In genomic region chr21:37047079-37047478, GRCh38 we compare ENCODE assay signal across 20 cellular contexts. TPM values are rescaled to one million over a fixed set of nuclear protein-coding genes. Genes with fewer than 3 reads are reported as not detected.
DNase-seq lines count a peak whose midpoint lies in the region; ATAC-seq, FAIRE-seq and TF ChIP-seq lines count a peak whose summit lies in the region.
"Had no signal": no experiment of that assay in that cellular context is flagged by ENCODE, and none has a peak within 500 bp of the region (broad histone marks: within the 10 kb centered on the region; RNA-seq: fewer than 3 reads in every experiment).

No MANE protein-coding gene starts in this region.

- FAIRE-seq in kidney (lab: Jason Lieb, UNC): no peak
- FAIRE-seq: GM18507 had no signal

- no peak overlapping the region for H3K27ac Mint-ChIP-seq in WTC11
- H3K27ac Mint-ChIP-seq: activated CD4-positive, alpha-beta memory T cell treated with anti-CD3 and anti-CD28 coated beads, Interleukin-2, amount 10 ng/mL, durations not matched to agents 7 days and 5 days; activated T-cell treated with anti-CD3 and anti-CD28 coated beads, Interleukin-2, amount 50 U/mL, for 72 hours; dendritic cell treated with granulocyte-macrophage colony-stimulating factor and Interleukin-4, amounts not matched to agents 40 ng/mL and 50 ng/mL, for 4 days; natural killer cell; T-helper 1 cell treated with Interleukin-12 subunit alpha and Interleukin-12 subunit beta and Interleukin-4 antibody, amounts not matched to agents 30 μg/mL and 1 μg/mL, for 36 hours had no signal

- intact Hi-C loops in kidney (cut with DNase I): no loop called here

- ATAC-seq in WTC11: no peak
- ATAC-seq: activated T-cell treated with anti-CD3 and anti-CD28 coated beads, Interleukin-2, amount 50 U/mL, for 72 hours; body of pancreas; natural killer cell had no signal

- peaks cover 31% of the 10 kb centered on the region for H3K4me1 Mint-ChIP-seq in WTC11

- H3K27ac ChIP-seq in mucosa of rectum (ENCODE audit: low read depth in 2 of 2, low read length in 2 of 2) (peak overlapping the region; percentile 83 to 87), kidney (ENCODE audit: low read depth in 2 of 2, low read length in 2 of 2) (no peak overlapping the region)
- H3K27ac ChIP-seq in effector memory CD4-positive, alpha-beta T cell (ENCODE audit: insufficient read depth, low read length, poor library complexity, severe bottlenecking): no peak overlapping the region
- H3K27ac ChIP-seq: body of pancreas, tibial nerve, WERI-Rb-1 had no signal

- H3K9ac ChIP-seq in mucosa of rectum (ENCODE audit: low read depth in 1 of 2, low read length in 2 of 2) (peak overlapping the region in 1 of 2 donors; percentile 56), kidney (ENCODE audit: low read length in 2 of 2) (no peak overlapping the region)

- CTCF ChIA-PET in WTC11 (lab: Charles Lee): interaction anchor here (0.6 to 2.3 kb wide), 4 partner anchors 37 to 517 kb away, joined by 3 to 7 read pairs (median 4); no protein-coding TSS in a partner anchor

- H3K4me1 ChIP-seq in mucosa of rectum (ENCODE audit: control insufficient read depth in 2 of 2, insufficient read depth in 2 of 2, low read length in 2 of 2) (peaks cover 6 to 13% of the 10 kb centered on the region in 2 donors), kidney (ENCODE audit: control insufficient read depth in 1 of 2, insufficient read depth in 1 of 2, low read depth in 1 of 2, low read length in 2 of 2) (no peaks in the 10 kb centered on the region)
- peaks cover 4% of the 10 kb centered on the region for H3K4me1 ChIP-seq in effector memory CD4-positive, alpha-beta T cell (ENCODE audit: control insufficient read depth, insufficient read depth, low read length, poor library complexity, severe bottlenecking)
- H3K4me1 ChIP-seq: body of pancreas, tibial nerve had no signal

- no peaks in the 10 kb centered on the region for H3K36me3 Mint-ChIP-seq in WTC11
- H3K36me3 Mint-ChIP-seq: natural killer cell had no signal

- no peak overlapping the region for H3K4me3 Mint-ChIP-seq in WTC11
- H3K4me3 Mint-ChIP-seq: activated CD4-positive, alpha-beta memory T cell treated with anti-CD3 and anti-CD28 coated beads, Interleukin-2, amount 10 ng/mL, durations not matched to agents 7 days and 5 days; activated naive CD8-positive, alpha-beta T cell; activated T-cell treated with anti-CD3 and anti-CD28 coated beads, Interleukin-2, amount 50 U/mL, for 72 hours; dendritic cell treated with granulocyte-macrophage colony-stimulating factor and Interleukin-4, amounts not matched to agents 40 ng/mL and 50 ng/mL, for 4 days; natural killer cell; T-helper 1 cell treated with Interleukin-12 subunit alpha and Interleukin-12 subunit beta and Interleukin-4 antibody, amounts not matched to agents 30 μg/mL and 1 μg/mL, for 36 hours had no signal

- H3K27me3 Mint-ChIP-seq in WTC11 (ENCODE audit: low read depth): peaks cover 89% of the 10 kb centered on the region
- H3K27me3 Mint-ChIP-seq: activated naive CD8-positive, alpha-beta T cell; dendritic cell treated with granulocyte-macrophage colony-stimulating factor and Interleukin-4, amounts not matched to agents 40 ng/mL and 50 ng/mL, for 4 days had no signal

- DNase-seq in DMS53 treated with DMSO at 0.1 percent for 48 hours (lab: John Stamatoyannopoulos, UW; ENCODE audit: unreplicated experiment) (peak; percentile 12), LoVo (ENCODE audit: low spot score) (peak; percentile 81), WTC11 (ENCODE audit: low spot score) (no peak), kidney (no peak), OCI-M1 (lab: John Stamatoyannopoulos, UW) (no peak)
- DNase-seq in effector memory CD4-positive, alpha-beta T cell: no peak
- DNase-seq: activated CD4-positive, alpha-beta memory T cell treated with anti-CD3 and anti-CD28 coated beads, Interleukin-2, amount 10 ng/mL, durations not matched to agents 7 days and 5 days; activated T-cell treated with anti-CD3 and anti-CD28 coated beads, Interleukin-2, amount 50 U/mL, for 72 hours; body of pancreas; DMS79; natural killer cell; SIG-M5; WERI-Rb-1 had no signal

- no peaks in the 10 kb centered on the region for H3K9me3 ChIP-seq in mucosa of rectum (ENCODE audit: control insufficient read depth in 2 of 2, low read length in 2 of 2)
- no peaks in the 10 kb centered on the region for H3K9me3 ChIP-seq in kidney (ENCODE audit: control insufficient read depth in 1 of 2, low read length in 2 of 2)
- no peaks in the 10 kb centered on the region for H3K9me3 ChIP-seq in effector memory CD4-positive, alpha-beta T cell (ENCODE audit: control insufficient read depth, low read length)
- H3K9me3 ChIP-seq: body of pancreas, tibial nerve had no signal

- peak overlapping the region in 1 of 2 donors; percentile 3 for H3K4me3 ChIP-seq in mucosa of rectum (ENCODE audit: low read length in 2 of 2)
- H3K4me3 ChIP-seq in kidney (ENCODE audit: low read length in 2 of 2): no peak overlapping the region
- H3K4me3 ChIP-seq in effector memory CD4-positive, alpha-beta T cell (ENCODE audit: insufficient read depth, low read depth, low read length, poor library complexity, severe bottlenecking): no peak overlapping the region
- H3K4me3 ChIP-seq: body of pancreas, lung, tibial nerve had no signal

- no peaks in the 10 kb centered on the region for H3K36me3 ChIP-seq in mucosa of rectum (ENCODE audit: control insufficient read depth in 2 of 2, insufficient read depth in 2 of 2, low read length in 2 of 2)
- H3K36me3 ChIP-seq in kidney (ENCODE audit: control insufficient read depth in 1 of 2, insufficient read depth in 2 of 2, low read length in 2 of 2): no peaks in the 10 kb centered on the region
- H3K36me3 ChIP-seq in effector memory CD4-positive, alpha-beta T cell (ENCODE audit: control insufficient read depth, insufficient read depth, low read length): no peaks in the 10 kb centered on the region
- H3K36me3 ChIP-seq: tibial nerve, WERI-Rb-1 had no signal

- no peaks in the 10 kb centered on the region for H3K27me3 ChIP-seq in mucosa of rectum (ENCODE audit: control insufficient read depth in 2 of 2, insufficient read depth in 2 of 2, low read length in 2 of 2)
- no peaks in the 10 kb centered on the region for H3K27me3 ChIP-seq in effector memory CD4-positive, alpha-beta T cell (replicated peaks; ENCODE audit: control insufficient read depth, insufficient read depth, low read length, poor library complexity, severe bottlenecking)
- H3K27me3 ChIP-seq: body of pancreas, tibial nerve had no signal

- POLR2A ChIA-PET in WTC11 (lab: Charles Lee): no interaction called here

- TF ChIP-seq CTCF in WTC11 (IDR thresholded peaks at IDR 0.05) (no peak), kidney (IDR thresholded peaks at IDR 0.05; ENCODE audit: borderline replicate concordance, extremely low read depth, insufficient read depth) (no peak)

- no peaks in the 10 kb centered on the region for H3K9me3 Mint-ChIP-seq in WTC11
- H3K9me3 Mint-ChIP-seq: activated CD4-positive, alpha-beta memory T cell treated with anti-CD3 and anti-CD28 coated beads, Interleukin-2, amount 10 ng/mL, durations not matched to agents 7 days and 5 days; activated T-cell treated with anti-CD3 and anti-CD28 coated beads, Interleukin-2, amount 50 U/mL, for 72 hours; dendritic cell treated with granulocyte-macrophage colony-stimulating factor and Interleukin-4, amounts not matched to agents 40 ng/mL and 50 ng/mL, for 4 days; natural killer cell; T-helper 1 cell treated with Interleukin-12 subunit alpha and Interleukin-12 subunit beta and Interleukin-4 antibody, amounts not matched to agents 30 μg/mL and 1 μg/mL, for 36 hours had no signal

TF ChIP-seq in WTC11, 78 proteins besides CTCF, POLR2A, EP300 and RAD21:
- TF ChIP-seq OVOL2 (CRISPR knock-in tag; IDR thresholded peaks at IDR 0.05; ENCODE audit: borderline replicate concordance) (no peak), ATF2 (CRISPR knock-in tag; IDR thresholded peaks at IDR 0.05; ENCODE audit: borderline replicate concordance, low read depth) (no peak), NFE2L1 (CRISPR knock-in tag; IDR thresholded peaks at IDR 0.05) (peak; percentile 68; the same call in 1 of the 2 replicates), CREM (CRISPR knock-in tag; IDR thresholded peaks at IDR 0.05) (no peak), ZNF219 (CRISPR knock-in tag; IDR thresholded peaks at IDR 0.05; ENCODE audit: borderline replicate concordance) (no peak)

RNA-seq across cellular contexts. Expression of gene PIGP, which starts 25.8 kb away (rescaled TPM):
- 10.9 to 17.0 TPM (median 16.2 TPM) in 3 replicates for total RNA-seq in WTC11 (2021)
- 23.7 TPM for total RNA-seq in kidney
- 49.2 TPM for polyA plus RNA-seq in kidney (ENCODE audit: insufficient read depth, low read depth, low replicate concordance)

RNA-seq across cellular contexts. Expression of gene TTC3, which starts 26.0 kb away (rescaled TPM):
- total RNA-seq in WTC11 (2021) (27.8 to 29.2 TPM (median 29.0 TPM) in 3 replicates), kidney (102 TPM)
- polyA plus RNA-seq in kidney (ENCODE audit: insufficient read depth, low read depth, low replicate concordance): 22.3 TPM

RNA-seq across cellular contexts. Expression of gene RIPPLY3, which starts 40.6 kb away (rescaled TPM):
- total RNA-seq in WTC11 (2021) (2.0 to 3.5 TPM (median 2.3 TPM) in 3 replicates), kidney (0.31 TPM)
- polyA plus RNA-seq in kidney (ENCODE audit: insufficient read depth, low read depth, low replicate concordance): 0.26 TPM
- total RNA-seq: activated CD4-positive, alpha-beta memory T cell treated with anti-CD3 and anti-CD28 coated beads, Interleukin-2, amount 10 ng/mL, durations not matched to agents 7 days and 5 days; body of pancreas; natural killer cell; tibial nerve had no signal

Comparison
In these comparisons a context has a peak if more than half of its experiments do, and no peak if none do; other contexts are left out.
1. DNase-seq: peak in DMS53 treated with DMSO at 0.1 percent for 48 hours (single experiment) and LoVo (single experiment); none in WTC11 (single experiment), kidney (single experiment), effector memory CD4-positive, alpha-beta T cell (0 of 3) and OCI-M1 (single experiment).
2. H3K27ac ChIP-seq: peak in mucosa of rectum (2 of 2); none in kidney (0 of 2) and effector memory CD4-positive, alpha-beta T cell (single experiment).